ENCODE assay signal across 8 cellular contexts in the genomic region with DNA sequence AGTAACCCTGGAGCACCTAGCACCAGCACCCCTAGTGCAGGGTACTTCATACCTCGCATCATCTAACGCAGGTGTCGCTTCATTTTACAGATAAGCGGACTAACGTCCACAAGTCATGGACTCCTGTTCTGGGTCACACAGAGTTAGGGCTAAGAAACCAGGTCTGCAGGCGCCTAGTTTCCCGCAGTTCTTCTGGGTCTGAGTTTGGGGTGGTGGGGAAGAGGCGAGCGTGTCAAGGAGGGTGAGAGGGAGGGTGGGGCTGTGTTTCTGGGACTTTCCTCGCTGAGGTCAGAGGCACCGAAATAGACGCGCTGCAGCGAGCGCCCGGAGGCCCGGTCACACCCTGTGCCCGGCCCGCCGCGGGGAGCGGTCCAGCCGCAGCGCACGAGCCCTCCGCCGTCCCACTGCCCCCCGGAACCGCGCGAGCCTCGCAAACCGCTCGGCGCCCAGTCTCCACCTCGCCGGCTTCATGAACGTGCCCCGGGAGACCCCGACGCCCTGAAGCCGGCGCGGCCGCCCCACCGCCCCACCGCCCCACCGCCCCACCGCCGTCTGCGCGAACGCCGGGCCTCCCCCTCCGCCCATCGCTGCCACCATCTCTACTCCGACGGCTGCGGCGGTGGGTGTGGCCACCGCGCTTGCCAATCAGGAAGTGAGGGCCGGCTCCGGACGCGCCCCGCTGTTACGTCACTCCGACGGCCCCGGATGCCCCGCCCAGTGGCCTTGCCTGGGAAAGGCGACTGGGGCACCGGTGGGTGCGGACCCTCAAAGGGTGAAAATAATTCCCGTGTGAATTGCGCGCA. TPM values are rescaled to one million over a fixed set of nuclear protein-coding genes. Genes with fewer than 3 reads are reported as not detected.
DNase-seq lines count a peak whose midpoint lies in the region; ATAC-seq, FAIRE-seq and TF ChIP-seq lines count a peak whose summit lies in the region.

No MANE protein-coding gene starts in this region.

- BruUV-seq in mammary epithelial cell (replicated peaks; lab: Mats Ljungman, UMichigan) = no TSS peak

- no peak for TF ChIP-seq POLR2A in H54 (IDR thresholded peaks at IDR 0.05; ENCODE audit: low read depth, low read length)

- peak; percentile 70 for DNase-seq in NCI-H2107 (lab: John Stamatoyannopoulos, UW)
- peak; percentile 96 for DNase-seq in WTC11 (ENCODE audit: low spot score)
- peak; percentile 70 for DNase-seq in mammary epithelial cell
- DNase-seq in immature natural killer cell = peak; percentile 91 to 94 (median 92)
- DNase-seq in smooth muscle cell (lab: John Stamatoyannopoulos, UW; ENCODE audit: unreplicated experiment) = peak; percentile 47
- DNase-seq in H54 (ENCODE audit: insufficient read length, low spot score) = no peak

- H3K4me3 Mint-ChIP-seq in WTC11 (peak overlapping the region; percentile 80), immature natural killer cell (peak overlapping the region; percentile 84 to 97 (median 87))

- H3K4me2 ChIP-seq in mammary epithelial cell (ENCODE audit: insufficient read depth, low read depth, low read length) = peak overlapping the region; percentile 66
- peak overlapping the region; percentile 86 for H3K4me2 ChIP-seq in smooth muscle cell

- H3K36me3 Mint-ChIP-seq in WTC11 (no peaks in the 10 kb centered on the region), immature natural killer cell (no peaks in the 10 kb centered on the region)

- POLR2A ChIA-PET in WTC11 (lab: Charles Lee) = no interaction called here

- H3K9ac ChIP-seq in mammary epithelial cell (ENCODE audit: insufficient read depth, low read length) (peak overlapping the region; percentile 52), smooth muscle cell (ENCODE audit: low read depth) (peak overlapping the region; percentile 70)

- H3K4me1 ChIP-seq in mammary epithelial cell (ENCODE audit: insufficient read depth, low read length) (peaks cover 19% of the 10 kb centered on the region), smooth muscle cell (ENCODE audit: low read depth) (peaks cover 11% of the 10 kb centered on the region)

- no peak for TF ChIP-seq CTCF in WTC11 (IDR thresholded peaks at IDR 0.05)
- TF ChIP-seq CTCF in mammary epithelial cell (conservative IDR thresholded peaks at IDR 0.05 in 1 of 2, IDR thresholded peaks at IDR 0.05 in 1 of 2; ENCODE audit: extremely low read depth in 1 of 2, insufficient read depth in 1 of 2, low read depth in 1 of 2, low read length in 2 of 2) = no peak
- no peak for TF ChIP-seq CTCF in smooth muscle cell (IDR thresholded peaks at IDR 0.05; ENCODE audit: borderline replicate concordance, insufficient read depth, poor library complexity, severe bottlenecking)

- in situ Hi-C loops in mammary epithelial cell (cut with MboI; ENCODE audit: low sequenced_read_pairs in 2 of 2) = loop anchor here (5.0 kb wide), 2 partner anchors 47 to 52 kb away; no protein-coding TSS in a partner anchor

- peaks cover 13% of the 10 kb centered on the region for H3F3A ChIP-seq in smooth muscle cell (ENCODE audit: low read depth)

- CTCF ChIA-PET in WTC11 (lab: Charles Lee) = interaction anchor here (0.7 to 10.1 kb wide), 9 partner anchors 10 to 302 kb away, joined by 3 to 367 read pairs (median 8); a partner anchor contains a TSS
- CTCF ChIA-PET in mammary epithelial cell (lab: Charles Lee; ENCODE audit: low non-redundant PET) = no interaction called here

- no peak for FAIRE-seq in H54 (lab: Jason Lieb, UNC)

- H3K4me3 ChIP-seq in mammary epithelial cell (replicated peaks in 1 of 3; ENCODE audit: insufficient read depth in 1 of 3, low read depth in 2 of 3, low read length in 3 of 3) = peak overlapping the region; percentile 1 to 42 (median 40)
- H3K4me3 ChIP-seq in smooth muscle cell = peak overlapping the region; percentile 56

- H3K4me1 Mint-ChIP-seq in WTC11 = peaks cover 48% of the 10 kb centered on the region
- H3K4me1 Mint-ChIP-seq in immature natural killer cell = peaks cover 60 to 63% of the 10 kb centered on the region in 2 donors

- intact Hi-C loops in mammary epithelial cell (cut with micrococcal nuclease) = loop anchor here (5.0 to 10.0 kb wide), 2 partner anchors 242 to 315 kb away; no protein-coding TSS in a partner anchor

- H3K27ac ChIP-seq in mammary epithelial cell (ENCODE audit: insufficient read depth, low read depth, low read length) = peak overlapping the region; percentile 65
- peak overlapping the region; percentile 73 for H3K27ac ChIP-seq in smooth muscle cell (ENCODE audit: low read depth)

- WGBS in mammary epithelial cell (ENCODE audit: low coverage, missing lambda C conversion rate) = 33% methylated on average over 16 of the region's 78 CpGs
- WGBS in smooth muscle cell (ENCODE audit: low lambda C conversion rate) = 10% methylated on average over 30 of the region's 78 CpGs

- dilution Hi-C loops in mammary epithelial cell (cut with HindIII; ENCODE audit: low sequenced_read_pairs) = no loop called here

- peak; percentile 73 for ATAC-seq in GM18511 (IDR thresholded peaks at IDR 0.05; ENCODE audit: unreplicated experiment)
- peak; percentile 59 for ATAC-seq in HG02970 (IDR thresholded peaks at IDR 0.05; ENCODE audit: low FRiP score, unreplicated experiment)
- ATAC-seq in WTC11 = peak; percentile 64

- no peaks in the 10 kb centered on the region for H4K20me1 ChIP-seq in mammary epithelial cell (ENCODE audit: insufficient read depth, low read length)
- no peaks in the 10 kb centered on the region for H4K20me1 ChIP-seq in smooth muscle cell (ENCODE audit: low read depth)

- 0 out of 2 replicates have a peak overlapping the region, but pooled peaks have one; percentile 71 for H3K27ac Mint-ChIP-seq in WTC11
- peak overlapping the region; percentile 99 to 100 (median 100) for H3K27ac Mint-ChIP-seq in immature natural killer cell

- H3K9me3 ChIP-seq in mammary epithelial cell (replicated peaks; ENCODE audit: insufficient read depth, low read length) = no peaks in the 10 kb centered on the region
- no peaks in the 10 kb centered on the region for H3K9me3 ChIP-seq in smooth muscle cell (replicated peaks; ENCODE audit: low read depth)

- peak overlapping the region; percentile 70 for H2AFZ ChIP-seq in mammary epithelial cell (ENCODE audit: low read depth, low read length)
- H2AFZ ChIP-seq in smooth muscle cell (ENCODE audit: low read depth) = peak overlapping the region; percentile 12

- H3K27me3 Mint-ChIP-seq in WTC11 (ENCODE audit: low read depth) (peaks cover 3% of the 10 kb centered on the region; the same call in 1 of the 2 replicates), immature natural killer cell (ENCODE audit: low read depth in 3 of 3) (peaks cover 21 to 27% (median 21%) of the 10 kb centered on the region in 3 donors)

- H3K9me3 Mint-ChIP-seq in WTC11 (no peaks in the 10 kb centered on the region), immature natural killer cell (no peaks in the 10 kb centered on the region)

- H3K36me3 ChIP-seq in mammary epithelial cell (ENCODE audit: insufficient read depth, low read length) (no peaks in the 10 kb centered on the region), smooth muscle cell (ENCODE audit: low read depth) (no peaks in the 10 kb centered on the region)

- H3K27me3 ChIP-seq in mammary epithelial cell (ENCODE audit: insufficient read depth, low read length) (no peaks in the 10 kb centered on the region), smooth muscle cell (ENCODE audit: low read depth) (no peaks in the 10 kb centered on the region)

- H3K79me2 ChIP-seq in mammary epithelial cell (ENCODE audit: insufficient read depth, low read length) = no peaks in the 10 kb centered on the region
- no peaks in the 10 kb centered on the region for H3K79me2 ChIP-seq in smooth muscle cell (ENCODE audit: low read depth)

TF ChIP-seq in WTC11, 78 proteins besides CTCF, POLR2A, EP300 and RAD21:
- TF ChIP-seq NFYB (CRISPR knock-in tag; conservative IDR thresholded peaks at IDR 0.05; ENCODE audit: low read depth) (peak; percentile 57), SP1 (CRISPR knock-in tag; conservative IDR thresholded peaks at IDR 0.05) (peak; percentile 86), ZBTB21 (CRISPR knock-in tag; IDR thresholded peaks at IDR 0.05; ENCODE audit: borderline replicate concordance) (no peak), EMX1 (CRISPR knock-in tag; IDR thresholded peaks at IDR 0.05) (no peak)
- TF ChIP-seq, protein P1, sequence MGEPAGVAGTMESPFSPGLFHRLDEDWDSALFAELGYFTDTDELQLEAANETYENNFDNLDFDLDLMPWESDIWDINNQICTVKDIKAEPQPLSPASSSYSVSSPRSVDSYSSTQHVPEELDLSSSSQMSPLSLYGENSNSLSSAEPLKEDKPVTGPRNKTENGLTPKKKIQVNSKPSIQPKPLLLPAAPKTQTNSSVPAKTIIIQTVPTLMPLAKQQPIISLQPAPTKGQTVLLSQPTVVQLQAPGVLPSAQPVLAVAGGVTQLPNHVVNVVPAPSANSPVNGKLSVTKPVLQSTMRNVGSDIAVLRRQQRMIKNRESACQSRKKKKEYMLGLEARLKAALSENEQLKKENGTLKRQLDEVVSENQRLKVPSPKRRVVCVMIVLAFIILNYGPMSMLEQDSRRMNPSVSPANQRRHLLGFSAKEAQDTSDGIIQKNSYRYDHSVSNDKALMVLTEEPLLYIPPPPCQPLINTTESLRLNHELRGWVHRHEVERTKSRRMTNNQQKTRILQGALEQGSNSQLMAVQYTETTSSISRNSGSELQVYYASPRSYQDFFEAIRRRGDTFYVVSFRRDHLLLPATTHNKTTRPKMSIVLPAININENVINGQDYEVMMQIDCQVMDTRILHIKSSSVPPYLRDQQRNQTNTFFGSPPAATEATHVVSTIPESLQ (CRISPR knock-in tag; IDR thresholded peaks at IDR 0.05) = no peak

RNA-seq across cellular contexts. Expression of a gene that starts 12.3 kb away (rescaled TPM):
- total RNA-seq in WTC11 (2021) (4.5 to 9.4 TPM (median 6.4 TPM) in 3 replicates), mammary epithelial cell (10 to 100 TPM in 1 of 2 donors, 1 to 10 TPM in 1; 6.5 to 14.7 TPM), smooth muscle cell (16.3 and 26.7 TPM in 2 replicates)
- polyA plus RNA-seq in mammary epithelial cell (3.4 TPM), immature natural killer cell (100 to 1,000 TPM in 2 of 3 donors, 10 to 100 TPM in 1; 41.3 to 186 (median 177) TPM), smooth muscle cell (43.7 and 51.5 TPM in 2 replicates)
- not detected for polyA minus RNA-seq in mammary epithelial cell

RNA-seq across cellular contexts. Expression of a gene that starts 24.7 kb away (rescaled TPM):
- total RNA-seq in WTC11 (2021) (0.30 to 0.77 TPM (median 0.46 TPM) in 3 replicates), mammary epithelial cell (under 1 TPM; 0.50 to 0.56 TPM), smooth muscle cell (1.3 TPM in 1 of 2 replicates, not detected in the other)
- polyA plus RNA-seq in mammary epithelial cell (0.06 TPM), immature natural killer cell (100 to 1,000 TPM; 350 to 654 (median 572) TPM), smooth muscle cell (0.10 and 0.65 TPM in 2 replicates)
- not detected for polyA minus RNA-seq in mammary epithelial cell

RNA-seq across cellular contexts. Expression of a gene that starts 55.8 kb away (rescaled TPM):
- total RNA-seq in WTC11 (2021) (31.6 to 49.0 TPM (median 32.6 TPM) in 3 replicates), mammary epithelial cell (10 to 100 TPM; 35.3 to 51.8 TPM), smooth muscle cell (8.4 and 12.2 TPM in 2 replicates)
- polyA plus RNA-seq in mammary epithelial cell (8.0 TPM), immature natural killer cell (1 to 10 TPM in 2 of 3 donors, not detected in 1; 1.2 to 6.3 TPM), smooth muscle cell (12.2 and 15.6 TPM in 2 replicates)
- 21.4 TPM for polyA minus RNA-seq in mammary epithelial cell
